In the genomic region with DNA sequence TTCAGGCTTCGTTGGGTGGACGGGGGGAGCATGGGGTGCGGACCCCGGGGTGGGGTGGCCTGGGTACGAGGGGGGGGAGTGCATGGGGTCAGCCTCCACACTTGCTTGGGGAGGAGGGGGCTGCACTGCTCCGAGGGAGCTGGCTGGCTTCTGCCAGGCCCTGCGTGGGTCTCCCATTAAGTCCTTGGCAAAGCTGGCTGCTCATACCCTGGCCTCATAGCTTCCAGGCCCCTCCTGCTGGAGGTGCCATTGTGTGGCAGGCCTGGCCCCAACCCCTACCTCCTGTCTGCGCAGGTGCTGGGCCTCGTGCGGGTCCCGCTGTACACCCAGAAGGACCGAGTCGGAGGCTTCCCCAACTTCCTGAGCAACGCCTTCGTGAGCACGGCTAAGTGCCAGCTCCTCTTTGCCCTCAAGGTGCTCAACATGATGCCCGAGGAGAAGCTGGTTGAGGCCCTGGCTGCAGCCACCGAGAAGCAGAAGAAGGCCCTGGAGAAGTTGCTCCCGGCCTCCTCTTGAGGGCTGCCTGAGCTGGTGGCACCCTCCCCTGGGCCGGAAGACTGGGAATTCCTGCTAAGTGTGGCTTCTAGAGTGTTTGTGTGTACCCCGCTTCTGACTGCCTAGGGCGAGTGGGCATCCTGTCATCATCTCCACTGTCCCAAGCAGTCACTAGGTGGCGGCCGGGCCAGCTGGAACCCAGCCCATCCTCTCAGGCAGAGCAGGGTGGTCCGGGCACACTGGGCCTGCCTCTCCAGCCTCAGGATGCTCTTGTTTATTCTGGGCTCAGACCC, we compare ENCODE assay signal across 8 cellular contexts. TPM values are rescaled to one million over a fixed set of nuclear protein-coding genes. Genes with fewer than 3 reads are reported as not detected.
DNase-seq lines count a peak whose midpoint lies in the region; ATAC-seq lines count a peak whose summit lies in the region.

No MANE protein-coding gene starts in this region.

- H3K4me3 ChIP-seq in H7 (ENCODE audit: insufficient read depth, low read depth, low read length) (peak overlapping the region; percentile 94; the same call in 1 of the 2 replicates), skeletal muscle cell (ENCODE audit: low read depth, low read length) (peak overlapping the region; percentile 90)

- no peaks in the 10 kb centered on the region for H3K9me3 Mint-ChIP-seq in activated CD8-positive, alpha-beta memory T cell treated with anti-CD3 and anti-CD28 coated beads, Interleukin-2, amount 10 ng/mL, durations not matched to agents 7 days and 5 days (ENCODE audit: low read depth)

- intact Hi-C loops in cardiac septum (cut with DNase I): loop anchor here (5.0 to 10.0 kb wide), 2 partner anchors 110 to 262 kb away; a partner anchor contains a TSS

- H3K27me3 Mint-ChIP-seq in activated CD8-positive, alpha-beta memory T cell treated with anti-CD3 and anti-CD28 coated beads, Interleukin-2, amount 10 ng/mL, durations not matched to agents 7 days and 5 days: no peaks in the 10 kb centered on the region

- peak overlapping the region; percentile 56 for H3K27ac Mint-ChIP-seq in activated CD8-positive, alpha-beta memory T cell treated with anti-CD3 and anti-CD28 coated beads, Interleukin-2, amount 10 ng/mL, durations not matched to agents 7 days and 5 days

- CTCF ChIA-PET in activated CD8-positive, alpha-beta memory T cell treated with anti-CD3 and anti-CD28 coated beads, Interleukin-2, amount 10 ng/mL, durations not matched to agents 7 days and 5 days (lab: Charles Lee): interaction anchor here (1.3 to 1.4 kb wide), 2 partner anchors 18 to 44 kb away, joined by 3 to 5 read pairs; no protein-coding TSS in a partner anchor

- H3K36me3 Mint-ChIP-seq in activated CD8-positive, alpha-beta memory T cell treated with anti-CD3 and anti-CD28 coated beads, Interleukin-2, amount 10 ng/mL, durations not matched to agents 7 days and 5 days: peaks cover 13% of the 10 kb centered on the region

- peaks cover 24% of the 10 kb centered on the region for H3K36me3 ChIP-seq in H7 (replicated peaks; ENCODE audit: control insufficient read depth, insufficient read depth, low read length)

- peak overlapping the region; percentile 66 for H3K4me3 Mint-ChIP-seq in activated CD8-positive, alpha-beta memory T cell treated with anti-CD3 and anti-CD28 coated beads, Interleukin-2, amount 10 ng/mL, durations not matched to agents 7 days and 5 days

- peaks cover 26% of the 10 kb centered on the region for H3K4me1 Mint-ChIP-seq in activated CD8-positive, alpha-beta memory T cell treated with anti-CD3 and anti-CD28 coated beads, Interleukin-2, amount 10 ng/mL, durations not matched to agents 7 days and 5 days

- no peak for ATAC-seq in activated CD8-positive, alpha-beta memory T cell treated with anti-CD3 and anti-CD28 coated beads, Interleukin-2, amount 10 ng/mL, durations not matched to agents 7 days and 5 days
- ATAC-seq in GM21529 (IDR thresholded peaks at IDR 0.05; ENCODE audit: unreplicated experiment): no peak

- peak; percentile 83 for DNase-seq in H7
- no peak for DNase-seq in activated CD8-positive, alpha-beta memory T cell treated with anti-CD3 and anti-CD28 coated beads, Interleukin-2, amount 10 ng/mL, durations not matched to agents 7 days and 5 days
- DNase-seq in cardiac septum (ENCODE audit: low spot score): peak; percentile 72
- no peak for DNase-seq in skeletal muscle cell (ENCODE audit: low read depth)
- no peak for DNase-seq in DMS153 (lab: John Stamatoyannopoulos, UW)
- DNase-seq in stimulated activated CD4-positive, alpha-beta T cell treated with anti-CD3 and anti-CD28 coated beads, Interleukin-4, amount 100 ng/mL, for 24 hours: no peak
- no peak for DNase-seq in iPS-NIHi7 (ENCODE audit: extremely low spot score)

- H3K27me3 ChIP-seq in H7 (ENCODE audit: control insufficient read depth, insufficient read depth, low read length): no peaks in the 10 kb centered on the region

RNA-seq across cellular contexts. Expression of a gene that starts 1.5 kb away (rescaled TPM):
- 43.9 and 50.5 TPM in 2 replicates for total RNA-seq in H7 (2014; rRNA removed; shearing (Covaris generic))
- total RNA-seq in activated CD8-positive, alpha-beta memory T cell treated with anti-CD3 and anti-CD28 coated beads, Interleukin-2, amount 10 ng/mL, durations not matched to agents 7 days and 5 days: 10 to 100 TPM; 31.6 to 35.6 TPM
- total RNA-seq in cardiac septum: 43.7 TPM

RNA-seq across cellular contexts. Expression of a gene that starts 39.2 kb away (rescaled TPM):
- total RNA-seq in H7 (2014; rRNA removed; shearing (Covaris generic)): 19.5 and 21.8 TPM in 2 replicates
- 10 to 100 TPM; 16.2 to 17.1 TPM for total RNA-seq in activated CD8-positive, alpha-beta memory T cell treated with anti-CD3 and anti-CD28 coated beads, Interleukin-2, amount 10 ng/mL, durations not matched to agents 7 days and 5 days
- 9.9 TPM for total RNA-seq in cardiac septum

RNA-seq across cellular contexts. Expression of a gene that starts 39.5 kb away (rescaled TPM):
- total RNA-seq in H7 (2014; rRNA removed; shearing (Covaris generic)): 1.1 TPM in 1 of 2 replicates, not detected in the other
- total RNA-seq in activated CD8-positive, alpha-beta memory T cell treated with anti-CD3 and anti-CD28 coated beads, Interleukin-2, amount 10 ng/mL, durations not matched to agents 7 days and 5 days: under 1 TPM in 1 of 2 experiments, not detected in 1; 0.30 TPM
- total RNA-seq in cardiac septum: 0.65 TPM

Comparison
In these comparisons a context has a peak if more than half of its experiments do, and no peak if none do; other contexts are left out.
1. DNase-seq: peak in H7 (single experiment) and cardiac septum (single experiment); none in activated CD8-positive, alpha-beta memory T cell treated with anti-CD3 and anti-CD28 coated beads, Interleukin-2, amount 10 ng/mL, durations not matched to agents 7 days and 5 days (single experiment), skeletal muscle cell (single experiment), DMS153 (single experiment), stimulated activated CD4-positive, alpha-beta T cell treated with anti-CD3 and anti-CD28 coated beads, Interleukin-4, amount 100 ng/mL, for 24 hours (single experiment) and iPS-NIHi7 (single experiment).